In the genomic region with DNA sequence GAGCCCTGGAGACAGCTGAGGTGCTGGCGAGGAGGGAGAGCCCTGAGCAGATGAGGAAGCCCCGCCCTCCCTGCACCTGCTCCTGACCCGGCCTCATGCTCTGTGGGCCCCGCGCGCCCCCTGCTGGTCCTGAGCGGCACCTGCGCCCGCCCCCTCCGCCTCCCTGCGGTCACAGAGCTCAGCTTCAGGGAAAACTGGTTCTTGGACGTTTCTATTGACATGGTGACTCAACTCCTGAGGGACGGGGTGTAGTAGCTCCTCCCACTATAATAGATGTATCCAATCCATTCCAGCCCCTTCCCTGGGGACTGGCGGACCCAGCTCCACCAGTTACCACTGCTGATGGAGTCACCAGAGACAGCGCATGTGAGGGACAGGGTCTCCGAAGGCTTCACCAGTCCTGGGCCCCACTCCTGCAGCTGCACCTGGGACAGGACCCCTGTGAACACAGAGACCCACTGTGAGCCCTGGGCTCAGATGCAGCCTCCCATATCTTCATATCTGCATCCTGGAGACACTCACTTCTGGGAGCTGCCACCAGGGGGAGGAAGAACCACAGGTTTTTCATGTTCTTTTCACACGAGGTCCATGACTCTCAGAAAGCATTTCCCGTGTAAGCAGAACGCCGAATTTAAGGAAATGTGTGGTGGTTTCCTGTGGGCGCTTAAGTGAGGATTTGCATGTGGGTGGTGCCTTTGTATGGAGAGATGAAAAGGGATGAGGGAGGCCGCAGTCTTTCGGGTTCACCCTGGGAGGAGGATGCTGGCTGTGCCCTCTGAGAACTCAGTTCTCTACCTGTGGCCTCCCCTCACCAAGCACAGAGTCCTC, we compare ENCODE assay signal across 1 cellular context.
TF ChIP-seq lines count a peak whose summit lies in the region.

No MANE protein-coding gene starts in this region.

TF ChIP-seq in HepG2, 621 proteins besides CTCF, POLR2A, EP300 and RAD21 (continued from another document and continues in another):
- TF ChIP-seq AHDC1 (CRISPR knock-in tag; IDR thresholded peaks at IDR 0.05; ENCODE audit: borderline replicate concordance), result no peak
- TF ChIP-seq U2AF2 (IDR thresholded peaks at IDR 0.05; ENCODE audit: low read depth, low read length), result no peak
- TF ChIP-seq CEBPG (CRISPR knock-in tag; IDR thresholded peaks at IDR 0.05), result no peak
- TF ChIP-seq MIER3 (CRISPR knock-in tag; IDR thresholded peaks at IDR 0.05; ENCODE audit: borderline replicate concordance), result 0 out of 2 replicates have a peak, but pooled peaks have one; percentile 31
- TF ChIP-seq, protein P1, sequence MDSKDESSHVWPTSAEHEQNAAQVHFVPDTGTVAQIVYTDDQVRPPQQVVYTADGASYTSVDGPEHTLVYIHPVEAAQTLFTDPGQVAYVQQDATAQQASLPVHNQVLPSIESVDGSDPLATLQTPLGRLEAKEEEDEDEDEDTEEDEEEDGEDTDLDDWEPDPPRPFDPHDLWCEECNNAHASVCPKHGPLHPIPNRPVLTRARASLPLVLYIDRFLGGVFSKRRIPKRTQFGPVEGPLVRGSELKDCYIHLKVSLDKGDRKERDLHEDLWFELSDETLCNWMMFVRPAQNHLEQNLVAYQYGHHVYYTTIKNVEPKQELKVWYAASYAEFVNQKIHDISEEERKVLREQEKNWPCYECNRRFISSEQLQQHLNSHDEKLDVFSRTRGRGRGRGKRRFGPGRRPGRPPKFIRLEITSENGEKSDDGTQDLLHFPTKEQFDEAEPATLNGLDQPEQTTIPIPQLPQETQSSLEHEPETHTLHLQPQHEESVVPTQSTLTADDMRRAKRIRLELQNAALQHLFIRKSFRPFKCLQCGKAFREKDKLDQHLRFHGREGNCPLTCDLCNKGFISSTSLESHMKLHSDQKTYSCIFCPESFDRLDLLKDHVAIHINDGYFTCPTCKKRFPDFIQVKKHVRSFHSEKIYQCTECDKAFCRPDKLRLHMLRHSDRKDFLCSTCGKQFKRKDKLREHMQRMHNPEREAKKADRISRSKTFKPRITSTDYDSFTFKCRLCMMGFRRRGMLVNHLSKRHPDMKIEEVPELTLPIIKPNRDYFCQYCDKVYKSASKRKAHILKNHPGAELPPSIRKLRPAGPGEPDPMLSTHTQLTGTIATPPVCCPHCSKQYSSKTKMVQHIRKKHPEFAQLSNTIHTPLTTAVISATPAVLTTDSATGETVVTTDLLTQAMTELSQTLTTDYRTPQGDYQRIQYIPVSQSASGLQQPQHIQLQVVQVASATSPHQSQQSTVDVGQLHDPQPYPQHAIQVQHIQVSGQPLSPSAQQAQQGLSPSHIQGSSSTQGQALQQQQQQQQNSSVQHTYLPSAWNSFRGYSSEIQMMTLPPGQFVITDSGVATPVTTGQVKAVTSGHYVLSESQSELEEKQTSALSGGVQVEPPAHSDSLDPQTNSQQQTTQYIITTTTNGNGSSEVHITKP (CRISPR knock-in tag; IDR thresholded peaks at IDR 0.05; ENCODE audit: low read depth), result no peak
- TF ChIP-seq TCF12 (IDR thresholded peaks at IDR 0.05), result no peak
- no peak for TF ChIP-seq TCF12 (CRISPR knock-in tag; IDR thresholded peaks at IDR 0.05)
- no peak for TF ChIP-seq DR1 (CRISPR knock-in tag; IDR thresholded peaks at IDR 0.05)
- TF ChIP-seq ZNF616 (CRISPR knock-in tag; IDR thresholded peaks at IDR 0.05; ENCODE audit: low read depth), result no peak
- TF ChIP-seq ATAD3A (CRISPR knock-in tag; IDR thresholded peaks at IDR 0.05), result no peak
- no peak for TF ChIP-seq YEATS4 (CRISPR knock-in tag; IDR thresholded peaks at IDR 0.05; ENCODE audit: borderline replicate concordance)
- TF ChIP-seq ZNF10 (CRISPR knock-in tag; IDR thresholded peaks at IDR 0.05; ENCODE audit: borderline replicate concordance, low read depth), result no peak
- TF ChIP-seq GFI1 (CRISPR knock-in tag; IDR thresholded peaks at IDR 0.05; ENCODE audit: borderline replicate concordance), result no peak
- TF ChIP-seq SMAD3 (CRISPR knock-in tag; IDR thresholded peaks at IDR 0.05), result no peak
- TF ChIP-seq WIZ (CRISPR knock-in tag; IDR thresholded peaks at IDR 0.05), result no peak
- TF ChIP-seq CCDC6 (CRISPR knock-in tag; IDR thresholded peaks at IDR 0.05), result no peak
- no peak for TF ChIP-seq TP53 (CRISPR knock-in tag; conservative IDR thresholded peaks at IDR 0.05)
- no peak for TF ChIP-seq ZNF770 (CRISPR knock-in tag; IDR thresholded peaks at IDR 0.05)
- TF ChIP-seq KAT7 (CRISPR knock-in tag; IDR thresholded peaks at IDR 0.05; ENCODE audit: borderline replicate concordance), result no peak
- 0 out of 2 replicates have a peak, but pooled peaks have one; percentile 43 for TF ChIP-seq SP4 (CRISPR knock-in tag; IDR thresholded peaks at IDR 0.05)
- no peak for TF ChIP-seq NFKB2 (CRISPR knock-in tag; IDR thresholded peaks at IDR 0.05; ENCODE audit: borderline replicate concordance)
- no peak for TF ChIP-seq ZSCAN30 (CRISPR knock-in tag; IDR thresholded peaks at IDR 0.05)
- TF ChIP-seq NRL (CRISPR knock-in tag; IDR thresholded peaks at IDR 0.05; ENCODE audit: borderline replicate concordance), result peak; percentile 44; the same call in 1 of the 2 replicates
- TF ChIP-seq, protein P2, sequence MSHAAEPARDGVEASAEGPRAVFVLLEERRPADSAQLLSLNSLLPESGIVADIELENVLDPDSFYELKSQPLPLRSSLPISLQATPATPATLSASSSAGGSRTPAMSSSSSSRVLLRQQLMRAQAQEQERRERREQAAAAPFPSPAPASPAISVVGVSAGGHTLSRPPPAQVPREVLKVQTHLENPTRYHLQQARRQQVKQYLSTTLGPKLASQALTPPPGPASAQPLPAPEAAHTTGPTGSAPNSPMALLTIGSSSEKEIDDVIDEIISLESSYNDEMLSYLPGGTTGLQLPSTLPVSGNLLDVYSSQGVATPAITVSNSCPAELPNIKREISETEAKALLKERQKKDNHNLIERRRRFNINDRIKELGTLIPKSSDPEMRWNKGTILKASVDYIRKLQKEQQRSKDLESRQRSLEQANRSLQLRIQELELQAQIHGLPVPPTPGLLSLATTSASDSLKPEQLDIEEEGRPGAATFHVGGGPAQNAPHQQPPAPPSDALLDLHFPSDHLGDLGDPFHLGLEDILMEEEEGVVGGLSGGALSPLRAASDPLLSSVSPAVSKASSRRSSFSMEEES (CRISPR knock-in tag; IDR thresholded peaks at IDR 0.05), result no peak
- no peak for TF ChIP-seq ZNF317 (CRISPR knock-in tag; IDR thresholded peaks at IDR 0.05)
- TF ChIP-seq HDAC6 (IDR thresholded peaks at IDR 0.05; ENCODE audit: low read depth, low read length), result no peak
- TF ChIP-seq, protein P3, sequence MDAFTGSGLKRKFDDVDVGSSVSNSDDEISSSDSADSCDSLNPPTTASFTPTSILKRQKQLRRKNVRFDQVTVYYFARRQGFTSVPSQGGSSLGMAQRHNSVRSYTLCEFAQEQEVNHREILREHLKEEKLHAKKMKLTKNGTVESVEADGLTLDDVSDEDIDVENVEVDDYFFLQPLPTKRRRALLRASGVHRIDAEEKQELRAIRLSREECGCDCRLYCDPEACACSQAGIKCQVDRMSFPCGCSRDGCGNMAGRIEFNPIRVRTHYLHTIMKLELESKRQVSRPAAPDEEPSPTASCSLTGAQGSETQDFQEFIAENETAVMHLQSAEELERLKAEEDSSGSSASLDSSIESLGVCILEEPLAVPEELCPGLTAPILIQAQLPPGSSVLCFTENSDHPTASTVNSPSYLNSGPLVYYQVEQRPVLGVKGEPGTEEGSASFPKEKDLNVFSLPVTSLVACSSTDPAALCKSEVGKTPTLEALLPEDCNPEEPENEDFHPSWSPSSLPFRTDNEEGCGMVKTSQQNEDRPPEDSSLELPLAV (CRISPR knock-in tag; conservative IDR thresholded peaks at IDR 0.05; ENCODE audit: low read depth), result no peak
- TF ChIP-seq GRHL1 (CRISPR knock-in tag; conservative IDR thresholded peaks at IDR 0.05), result no peak
- TF ChIP-seq, protein P4, sequence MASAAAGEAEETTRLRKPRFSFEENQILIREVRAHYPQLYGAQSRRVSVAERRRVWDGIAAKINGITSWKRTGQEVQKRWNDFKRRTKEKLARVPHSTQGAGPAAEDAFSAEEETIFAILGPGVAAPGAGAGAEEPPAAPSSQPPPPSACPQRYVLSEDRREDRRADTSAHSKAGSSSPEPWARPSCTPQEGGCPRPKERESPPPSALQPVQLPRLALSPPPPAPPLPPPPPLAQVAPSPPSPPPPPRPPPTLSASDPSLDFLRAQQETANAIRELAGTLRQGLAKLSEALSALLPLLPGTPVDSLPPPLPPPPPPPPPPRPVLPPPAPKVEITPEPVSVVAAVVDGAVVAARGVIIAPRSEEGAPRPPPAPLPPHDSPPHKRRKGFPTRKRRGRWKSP (CRISPR knock-in tag; IDR thresholded peaks at IDR 0.05), result no peak
- TF ChIP-seq ZNF7 (CRISPR knock-in tag; IDR thresholded peaks at IDR 0.05), result no peak
- TF ChIP-seq ZNF772 (CRISPR knock-in tag; IDR thresholded peaks at IDR 0.05), result peak; percentile 40; the same call in 1 of the 2 replicates
- no peak for TF ChIP-seq HINFP (CRISPR knock-in tag; IDR thresholded peaks at IDR 0.05; ENCODE audit: low read depth)
